14 cellular contexts compared by ENCODE assay signal in genomic region chr9:130689572-130689936, GRCh38. TPM values are rescaled to one million over a fixed set of nuclear protein-coding genes. Genes with fewer than 3 reads are reported as not detected.
A peak's percentile ranks its signal among the peaks of the same experiment; 100 is the strongest.
DNase-seq lines count a peak whose midpoint lies in the region; ATAC-seq and TF ChIP-seq lines count a peak whose summit lies in the region.
"Had no signal": no experiment of that assay in that cellular context is flagged by ENCODE, and none has a peak within 500 bp of the region (broad histone marks: within the 10 kb centered on the region; RNA-seq: fewer than 3 reads in every experiment).

No MANE protein-coding gene starts in this region.

- intact Hi-C loops in natural killer cell (cut with micrococcal nuclease) = no loop called here

- peak overlapping the region; percentile 38 for H3K4me3 Mint-ChIP-seq in natural killer cell treated with Interleukin-12 subunit alpha and Interleukin-12 subunit beta and Interleukin-15 and Interleukin-18, amount 100 ng/mL, for 72 hours
- H3K4me3 Mint-ChIP-seq in natural killer cell = no peak overlapping the region

- H3K27ac Mint-ChIP-seq in natural killer cell treated with Interleukin-12 subunit alpha and Interleukin-12 subunit beta and Interleukin-15 and Interleukin-18, amount 100 ng/mL, for 72 hours = no peak overlapping the region
- H3K27ac Mint-ChIP-seq in natural killer cell = no peak overlapping the region

- no peak for DNase-seq in natural killer cell treated with Interleukin-12 subunit alpha and Interleukin-12 subunit beta and Interleukin-15 and Interleukin-18, amount 100 ng/mL, for 72 hours (ENCODE audit: low spot score)
- DNase-seq in natural killer cell (no peak), brain microvascular endothelial cell (no peak), ureter (ENCODE audit: low spot score) (no peak), SKM-1 treated with dmso at 0.1 percent for 144 hours (lab: John Stamatoyannopoulos, UW; ENCODE audit: unreplicated experiment) (no peak), RPMI8226 (no peak)
- DNase-seq in effector memory CD4-positive, alpha-beta T cell = no peak
- DNase-seq: activated gamma-delta T cell, NCI-H2171 had no signal

- H3K4me1 Mint-ChIP-seq in natural killer cell treated with Interleukin-12 subunit alpha and Interleukin-12 subunit beta and Interleukin-15 and Interleukin-18, amount 100 ng/mL, for 72 hours (ENCODE audit: low read depth in 2 of 2) = peaks cover 11 to 25% of the 10 kb centered on the region in 2 donors
- H3K4me1 Mint-ChIP-seq in natural killer cell = peaks cover 15 to 17% of the 10 kb centered on the region in 2 donors

- no peak for ATAC-seq in natural killer cell treated with Interleukin-12 subunit alpha and Interleukin-12 subunit beta and Interleukin-15 and Interleukin-18, amount 100 ng/mL, for 72 hours
- ATAC-seq in natural killer cell = no peak

- H3K27me3 ChIP-seq in brain microvascular endothelial cell (replicated peaks) (no peaks in the 10 kb centered on the region), mucosa of stomach (ENCODE audit: control insufficient read depth, insufficient read depth, low read length) (no peaks in the 10 kb centered on the region)
- H3K27me3 ChIP-seq in effector memory CD4-positive, alpha-beta T cell (replicated peaks; ENCODE audit: control insufficient read depth, insufficient read depth, low read length, poor library complexity, severe bottlenecking) = no peaks in the 10 kb centered on the region
- H3K27me3 ChIP-seq: BLaER1 treated with 17β-estradiol and CSF1 and Interleukin-3, amounts not matched to agents 10 nM and 100 nM had no signal

- peak overlapping the region; percentile 42 for H3K9ac ChIP-seq in mucosa of stomach (ENCODE audit: low read length)
- H3K9ac ChIP-seq: BLaER1 treated with 17β-estradiol and CSF1 and Interleukin-3, amounts not matched to agents 10 nM and 100 nM had no signal

- no peaks in the 10 kb centered on the region for H3K36me3 Mint-ChIP-seq in natural killer cell treated with Interleukin-12 subunit alpha and Interleukin-12 subunit beta and Interleukin-15 and Interleukin-18, amount 100 ng/mL, for 72 hours
- H3K36me3 Mint-ChIP-seq in natural killer cell = peaks cover 6% of the 10 kb centered on the region

- H3K36me3 ChIP-seq in brain microvascular endothelial cell (replicated peaks) = no peaks in the 10 kb centered on the region
- no peaks in the 10 kb centered on the region for H3K36me3 ChIP-seq in mucosa of stomach (ENCODE audit: control insufficient read depth, insufficient read depth, low read length)
- no peaks in the 10 kb centered on the region for H3K36me3 ChIP-seq in effector memory CD4-positive, alpha-beta T cell (ENCODE audit: control insufficient read depth, insufficient read depth, low read length)
- H3K36me3 ChIP-seq: BLaER1 treated with 17β-estradiol and CSF1 and Interleukin-3, amounts not matched to agents 10 nM and 100 nM had no signal

- H3K4me3 ChIP-seq in brain microvascular endothelial cell (ENCODE audit: low read depth, low read length) (peak overlapping the region; percentile 3), mucosa of stomach (ENCODE audit: low read length) (no peak overlapping the region)
- no peak overlapping the region for H3K4me3 ChIP-seq in effector memory CD4-positive, alpha-beta T cell (ENCODE audit: insufficient read depth, low read depth, low read length, poor library complexity, severe bottlenecking)
- H3K4me3 ChIP-seq: BLaER1 treated with 17β-estradiol and CSF1 and Interleukin-3, amounts not matched to agents 10 nM and 100 nM had no signal

- H3K27ac ChIP-seq in brain microvascular endothelial cell = no peak overlapping the region
- H3K27ac ChIP-seq in effector memory CD4-positive, alpha-beta T cell (ENCODE audit: insufficient read depth, low read length, poor library complexity, severe bottlenecking) = no peak overlapping the region
- H3K27ac ChIP-seq: BLaER1 treated with 17β-estradiol and CSF1 and Interleukin-3, amounts not matched to agents 10 nM and 100 nM; HL-60 had no signal

- in situ Hi-C loops in brain microvascular endothelial cell (cut with HindIII; ENCODE audit: low pct_ligation_motif_present, low sequenced_read_pairs) = no loop called here

- peaks cover 3% of the 10 kb centered on the region for H3K9me3 Mint-ChIP-seq in natural killer cell treated with Interleukin-12 subunit alpha and Interleukin-12 subunit beta and Interleukin-15 and Interleukin-18, amount 100 ng/mL, for 72 hours
- H3K9me3 Mint-ChIP-seq in natural killer cell = no peaks in the 10 kb centered on the region

- peaks cover 0 to 8% of the 10 kb centered on the region in 2 donors for H3K27me3 Mint-ChIP-seq in natural killer cell treated with Interleukin-12 subunit alpha and Interleukin-12 subunit beta and Interleukin-15 and Interleukin-18, amount 100 ng/mL, for 72 hours
- H3K27me3 Mint-ChIP-seq in natural killer cell (ENCODE audit: low read depth in 2 of 2) = peaks cover 0 to 5% of the 10 kb centered on the region in 2 donors

- no peaks in the 10 kb centered on the region for H3K9me3 ChIP-seq in mucosa of stomach (ENCODE audit: control insufficient read depth, low read length)
- no peaks in the 10 kb centered on the region for H3K9me3 ChIP-seq in effector memory CD4-positive, alpha-beta T cell (ENCODE audit: control insufficient read depth, low read length)

- H3K4me1 ChIP-seq in mucosa of stomach (ENCODE audit: control insufficient read depth, insufficient read depth, low read length) = peaks cover 20% of the 10 kb centered on the region
- H3K4me1 ChIP-seq in effector memory CD4-positive, alpha-beta T cell (ENCODE audit: control insufficient read depth, insufficient read depth, low read length, poor library complexity, severe bottlenecking) = peaks cover 17% of the 10 kb centered on the region

- TF ChIP-seq CTCF in natural killer cell (IDR thresholded peaks at IDR 0.05) = no peak
- TF ChIP-seq CTCF in brain microvascular endothelial cell (IDR thresholded peaks at IDR 0.05; ENCODE audit: low read depth, low read length, missing control alignments) = no peak

RNA-seq across cellular contexts. Expression of gene EXOSC2, which starts 4.0 kb away (rescaled TPM):
- total RNA-seq in natural killer cell treated with Interleukin-12 subunit alpha and Interleukin-12 subunit beta and Interleukin-15 and Interleukin-18, amount 100 ng/mL, for 72 hours = 100 to 1,000 TPM in 1 of 2 donors, 10 to 100 TPM in 1; 58.8 to 103 TPM
- total RNA-seq in natural killer cell (10 to 100 TPM; 40.7 to 49.0 (median 47.1) TPM), ureter (29.7 TPM)

RNA-seq across cellular contexts. Expression of gene PRDM12, which starts 25.2 kb away (rescaled TPM):
- under 1 TPM in 1 of 2 donors, not detected in 1; 0.39 TPM for total RNA-seq in natural killer cell treated with Interleukin-12 subunit alpha and Interleukin-12 subunit beta and Interleukin-15 and Interleukin-18, amount 100 ng/mL, for 72 hours
- total RNA-seq in natural killer cell (under 1 TPM in 2 of 3 donors, not detected in 1; 0.09 to 0.15 TPM), ureter (0.21 TPM)
- total RNA-seq: left cardiac atrium, urinary bladder had no signal
